ENCODE assay signal across 1 cellular context in genomic region chr3:194296832-194297666, GRCh38.
A peak's percentile ranks its signal among the peaks of the same experiment; 100 is the strongest.
TF ChIP-seq lines count a peak whose summit lies in the region.

No MANE protein-coding gene starts in this region.

TF ChIP-seq in Ishikawa, 13 proteins besides CTCF, POLR2A, EP300 and RAD21 (continued from another document):
- TF ChIP-seq REST (IDR thresholded peaks at IDR 0.05; ENCODE audit: low read depth) (0 out of 2 replicates have a peak, but pooled peaks have one; percentile 6), ZBTB7A (IDR thresholded peaks at IDR 0.05; ENCODE audit: low read depth) (peak; percentile 97)
